ENCODE assay signal across 8 cellular contexts in genomic region chr6:7590918-7591302, GRCh38. TPM values are rescaled to one million over a fixed set of nuclear protein-coding genes. Genes with fewer than 3 reads are reported as not detected.
DNase-seq lines count a peak whose midpoint lies in the region; ATAC-seq and TF ChIP-seq lines count a peak whose summit lies in the region.

No MANE protein-coding gene starts in this region.

- H3K27ac ChIP-seq in fibroblast of lung (ENCODE audit: insufficient read depth, low read length) (no peak overlapping the region), neuronal stem cell (replicated peaks; ENCODE audit: low read length) (no peak overlapping the region)

- H4K91ac ChIP-seq in neuronal stem cell (ENCODE audit: low read depth, low read length, poor library complexity), result no peak overlapping the region

- peak overlapping the region; percentile 91 for H3K4me2 ChIP-seq in fibroblast of lung (ENCODE audit: extremely low read depth, insufficient read depth, low read length)
- peak overlapping the region; percentile 19 for H3K4me2 ChIP-seq in neuronal stem cell (ENCODE audit: insufficient read depth, low read length, poor library complexity, severe bottlenecking)

- no peak overlapping the region for H2BK5ac ChIP-seq in neuronal stem cell (ENCODE audit: low read length)

- H3K14ac ChIP-seq in neuronal stem cell (ENCODE audit: low read length), result no peak overlapping the region

- DNase-seq in NOMO-1 (lab: John Stamatoyannopoulos, UW; ENCODE audit: unreplicated experiment in 2 of 2) (peak; percentile 7 to 28), NOMO-1 treated with dmso at 0.1 percent for 144 hours (lab: John Stamatoyannopoulos, UW; ENCODE audit: unreplicated experiment) (no peak), T-cell (no peak), fibroblast of lung (ENCODE audit: low read depth in 2 of 2) (peak; percentile 16 to 22), neuronal stem cell (ENCODE audit: low spot score) (no peak), cerebellar nuclear complex (lab: John Stamatoyannopoulos, UW) (no peak)

- no peaks in the 10 kb centered on the region for H4K20me1 ChIP-seq in fibroblast of lung (ENCODE audit: control insufficient read depth, extremely low read depth, insufficient read depth, low read length)

- WGBS in neuronal stem cell (ENCODE audit: extremely low coverage in 2 of 2, insufficient read length in 2 of 2, insufficient replicate concordance in 1 of 2), 2 donors, result no CpG with 5 or more reads among the region's 10 CpGs

- H4K8ac ChIP-seq in neuronal stem cell (ENCODE audit: low read depth, low read length), result no peak overlapping the region

- no peaks in the 10 kb centered on the region for H3K9me3 Mint-ChIP-seq in T-cell

- POLR2A ChIA-PET in T-cell (lab: Charles Lee), result no interaction called here

- H2BK120ac ChIP-seq in neuronal stem cell (ENCODE audit: low read depth, low read length), result no peak overlapping the region

- H3K79me1 ChIP-seq in neuronal stem cell (ENCODE audit: low read depth, low read length), result peaks cover 7% of the 10 kb centered on the region

- H3K36me3 ChIP-seq in fibroblast of lung (ENCODE audit: control insufficient read depth, insufficient read depth, low read length), result peaks cover 2% of the 10 kb centered on the region
- H3K36me3 ChIP-seq in neuronal stem cell (replicated peaks in 1 of 2; ENCODE audit: control insufficient read depth in 2 of 2, insufficient read depth in 2 of 2, low read length in 2 of 2), result peaks cover 10 to 42% of the 10 kb centered on the region in 2 donors

- no peak for TF ChIP-seq CTCF in fibroblast of lung (conservative IDR thresholded peaks at IDR 0.05 in 1 of 2, IDR thresholded peaks at IDR 0.05 in 1 of 2; ENCODE audit: low read depth in 1 of 2, low read length in 2 of 2)

- H3K4me1 ChIP-seq in fibroblast of lung (ENCODE audit: control insufficient read depth, extremely low read depth, insufficient read depth, low read length) (no peaks in the 10 kb centered on the region), neuronal stem cell (ENCODE audit: control insufficient read depth in 2 of 2, insufficient read depth in 1 of 2, low read depth in 1 of 2, low read length in 2 of 2) (peaks cover 2 to 4% of the 10 kb centered on the region in 2 donors)

- no peak overlapping the region for H3K18ac ChIP-seq in neuronal stem cell (ENCODE audit: low read length)

- CTCF ChIA-PET in T-cell (lab: Charles Lee), result interaction anchor here in 1 of 2 donors (0.5 kb wide), 1 partner anchor 340 kb away, joined by 6 read pairs; no protein-coding TSS in a partner anchor

- no peak overlapping the region for H3K4ac ChIP-seq in neuronal stem cell (ENCODE audit: low read length)

- H2AK5ac ChIP-seq in neuronal stem cell (ENCODE audit: low read depth, low read length), result no peak overlapping the region

- peak overlapping the region; percentile 87 to 94 for H3K27ac Mint-ChIP-seq in T-cell

- peak overlapping the region; percentile 98 to 100 (median 99) for H3K4me3 Mint-ChIP-seq in T-cell

- H2AFZ ChIP-seq in fibroblast of lung (ENCODE audit: low read length) (no peak overlapping the region), neuronal stem cell (ENCODE audit: low read length) (peak overlapping the region; percentile 85)

- H2BK12ac ChIP-seq in neuronal stem cell (ENCODE audit: low read length), result no peak overlapping the region

- H3K27me3 Mint-ChIP-seq in T-cell, result no peaks in the 10 kb centered on the region

- no peak overlapping the region for H3K9ac ChIP-seq in fibroblast of lung (ENCODE audit: insufficient read depth, low read length)
- peak overlapping the region; percentile 63 for H3K9ac ChIP-seq in neuronal stem cell (ENCODE audit: low read depth, low read length, poor library complexity)

- H3K36me3 Mint-ChIP-seq in T-cell, result peaks cover 12% of the 10 kb centered on the region

- no peak overlapping the region for H3K23ac ChIP-seq in neuronal stem cell (ENCODE audit: low read depth, low read length, poor library complexity)

- H3K79me2 ChIP-seq in fibroblast of lung (ENCODE audit: control insufficient read depth, insufficient read depth, low read length), result peaks cover 33% of the 10 kb centered on the region

- no peak overlapping the region for H2BK15ac ChIP-seq in neuronal stem cell (ENCODE audit: low read length)

- H3K4me3 ChIP-seq in fibroblast of lung (replicated peaks in 1 of 4; ENCODE audit: control extremely low read depth in 1 of 4, insufficient read depth in 1 of 4, low read depth in 3 of 4, low read length in 4 of 4), result peak overlapping the region; percentile 83 to 93 (median 86)
- H3K4me3 ChIP-seq in neuronal stem cell (ENCODE audit: low read length in 2 of 2), result peak overlapping the region; percentile 59 to 85

- H3K9me3 ChIP-seq in fibroblast of lung (ENCODE audit: control insufficient read depth, insufficient read depth, low read depth, low read length) (no peaks in the 10 kb centered on the region), neuronal stem cell (replicated peaks in 1 of 2; ENCODE audit: control insufficient read depth in 2 of 2, insufficient read depth in 1 of 2, low read depth in 1 of 2, low read length in 2 of 2) (peaks cover 0 to 7% of the 10 kb centered on the region in 2 donors)

- H3K27me3 ChIP-seq in fibroblast of lung (ENCODE audit: control insufficient read depth, insufficient read depth, low read length), result no peaks in the 10 kb centered on the region
- H3K27me3 ChIP-seq in neuronal stem cell (ENCODE audit: control insufficient read depth in 3 of 3, insufficient read depth in 3 of 3, low read depth in 1 of 3, low read length in 3 of 3), result peaks cover 0 to 14% (median 0%) of the 10 kb centered on the region in 3 experiments

- peaks cover 46 to 47% (median 47%) of the 10 kb centered on the region in 3 donors for H3K4me1 Mint-ChIP-seq in T-cell

- no peak for ATAC-seq in T-cell (replicated peaks in 1 of 4)
- no peak for ATAC-seq in GM18511 (IDR thresholded peaks at IDR 0.05; ENCODE audit: unreplicated experiment)
- no peak for ATAC-seq in HG02623 (IDR thresholded peaks at IDR 0.05; ENCODE audit: unreplicated experiment)

RNA-seq across cellular contexts. Expression of gene SNRNP48, which starts 0.9 kb away (rescaled TPM):
- total RNA-seq in T-cell (10 to 100 TPM; 13.6 to 20.0 (median 17.7) TPM), fibroblast of lung (8.3 and 10.0 TPM in 2 replicates)
- 7.2 and 9.1 TPM in 2 replicates for polyA plus RNA-seq in fibroblast of lung
- polyA plus RNA-seq in fibroblast of lung (2012), result 5.4 and 5.5 TPM in 2 replicates
- 1.2 and 3.6 TPM in 2 replicates for polyA minus RNA-seq in fibroblast of lung (ENCODE audit: low replicate concordance)
- polyA plus RNA-seq in neuronal stem cell (2013, experiment 1 of 2), result 30.2 TPM
- polyA plus RNA-seq in neuronal stem cell (2013, experiment 2 of 2), result 31.2 TPM

RNA-seq across cellular contexts. Expression of gene DSP, which starts 49.4 kb away (rescaled TPM):
- total RNA-seq in T-cell (1 to 10 TPM in 1 of 5 donors, under 1 TPM in 3, not detected in 1; 0.12 to 1.0 (median 0.80) TPM), fibroblast of lung (under 0.01 TPM in 1 of 2 replicates, not detected in the other)
- polyA plus RNA-seq in fibroblast of lung, result 0.02 and 3.8 TPM in 2 replicates
- polyA plus RNA-seq in fibroblast of lung (2012), result 0.06 and 6.0 TPM in 2 replicates
- polyA minus RNA-seq in fibroblast of lung (ENCODE audit: low replicate concordance), result 0.15 and 23.2 TPM in 2 replicates
- polyA plus RNA-seq in neuronal stem cell (2013, experiment 1 of 2), result 19.9 TPM
- polyA plus RNA-seq in neuronal stem cell (2013, experiment 2 of 2), result 19.7 TPM

Comparison
In these comparisons a context has a peak if more than half of its experiments do, and no peak if none do; other contexts are left out.
1. DNase-seq: peak in NOMO-1 (2 of 2) and fibroblast of lung (2 of 2); none in NOMO-1 treated with dmso at 0.1 percent for 144 hours (single experiment), T-cell (0 of 34), neuronal stem cell (single experiment) and cerebellar nuclear complex (0 of 2).